ENCODE assay signal across 8 cellular contexts in genomic region chr7:104943502-104944343, GRCh38.
DNase-seq lines count a peak whose midpoint lies in the region; ATAC-seq, FAIRE-seq and TF ChIP-seq lines count a peak whose summit lies in the region.

No MANE protein-coding gene starts in this region.

- DNase-seq in NCI-H2107 (lab: John Stamatoyannopoulos, UW) (peak; percentile 93), esophagus muscularis mucosa (ENCODE audit: extremely low spot score) (no peak), pancreas (peak; percentile 64 to 94 (median 78)), vagina (ENCODE audit: extremely low spot score in 2 of 2) (no peak), cerebellar cortex (ENCODE audit: low spot score) (no peak)
- DNase-seq in activated CD8-positive, alpha-beta memory T cell treated with anti-CD3 and anti-CD28 coated beads for 48 hours (ENCODE audit: low read depth in 2 of 3, low spot score in 2 of 3) = peak; percentile 41 to 69 (median 66)

- peak overlapping the region; percentile 83 to 87 (median 84) for H3K27ac ChIP-seq in esophagus muscularis mucosa (replicated peaks in 1 of 4)
- H3K27ac ChIP-seq in pancreas = peak overlapping the region; percentile 72 to 96 (median 84)
- H3K27ac ChIP-seq in vagina = peak overlapping the region; percentile 87

- intact Hi-C loops in esophagus muscularis mucosa (cut with DNase I) (no loop called here), pancreas (cut with DNase I) (no loop called here), vagina (cut with DNase I) (loop anchor here (10.0 kb wide), 1 partner anchor 71 kb away; the partner anchor contains the start of gene KMT2E)

- ATAC-seq in GM18499 (IDR thresholded peaks at IDR 0.05; ENCODE audit: insufficient read depth, unreplicated experiment) = peak; percentile 49
- ATAC-seq in HG02798 (IDR thresholded peaks at IDR 0.05; ENCODE audit: poor library complexity, unreplicated experiment) = peak; percentile 43
- peak; percentile 67 to 83 (median 77) for ATAC-seq in pancreas

- H3K4me1 ChIP-seq in esophagus muscularis mucosa (peaks cover 33 to 40% (median 36%) of the 10 kb centered on the region in 4 donors), pancreas (peaks cover 10 to 27% (median 25%) of the 10 kb centered on the region in 3 donors), vagina (peaks cover 28% of the 10 kb centered on the region)

- H3K27me3 ChIP-seq in esophagus muscularis mucosa (no peaks in the 10 kb centered on the region), pancreas (no peaks in the 10 kb centered on the region), vagina (no peaks in the 10 kb centered on the region)

- peak overlapping the region in 1 of 4 donors; percentile 8 for H3K4me3 ChIP-seq in esophagus muscularis mucosa
- H3K4me3 ChIP-seq in pancreas = peak overlapping the region in 1 of 4 donors; percentile 5
- no peak overlapping the region for H3K4me3 ChIP-seq in vagina

- TF ChIP-seq CTCF in esophagus muscularis mucosa (IDR thresholded peaks at IDR 0.05) (no peak), pancreas (IDR thresholded peaks at IDR 0.05) (no peak), vagina (IDR thresholded peaks at IDR 0.05) (no peak)

- WGBS in esophagus muscularis mucosa = 62% methylated on average over 12 of the region's 12 CpGs
- WGBS in pancreas, 2 donors = 13 to 14% methylated on average over 12 of the region's 12 CpGs

- H3K9me3 ChIP-seq in esophagus muscularis mucosa (no peaks in the 10 kb centered on the region), pancreas (no peaks in the 10 kb centered on the region), vagina (no peaks in the 10 kb centered on the region)

- H3K36me3 ChIP-seq in esophagus muscularis mucosa (no peaks in the 10 kb centered on the region), pancreas (no peaks in the 10 kb centered on the region), vagina (no peaks in the 10 kb centered on the region)

- TF ChIP-seq POLR2A in esophagus muscularis mucosa (IDR thresholded peaks at IDR 0.05; ENCODE audit: low read depth) (no peak), vagina (IDR thresholded peaks at IDR 0.05) (no peak)

- FAIRE-seq in pancreas (lab: Jason Lieb, UNC) = no peak

- TF ChIP-seq EP300 in esophagus muscularis mucosa (IDR thresholded peaks at IDR 0.05) = no peak

Comparison
In these comparisons a context has a peak if more than half of its experiments do, and no peak if none do; other contexts are left out.
1. DNase-seq: peak in NCI-H2107 (single experiment), activated CD8-positive, alpha-beta memory T cell treated with anti-CD3 and anti-CD28 coated beads for 48 hours (3 of 3) and pancreas (6 of 6); none in esophagus muscularis mucosa (single experiment), vagina (0 of 2) and cerebellar cortex (single experiment).
2. Peak in every context shown above with its lines, with median percentiles within 50 percentile points of each other: ATAC-seq and H3K27ac ChIP-seq.